1 cellular context compared by ENCODE assay signal in genomic region chr7:107994366-107994765, GRCh38.
TF ChIP-seq lines count a peak whose summit lies in the region.

No MANE protein-coding gene starts in this region.

TF ChIP-seq in A549, 52 proteins besides CTCF, POLR2A, EP300 and RAD21 (continued from another document):
- no peak for TF ChIP-seq BCL3 (IDR thresholded peaks at IDR 0.05)
